In genomic region chr9:129939426-129939825, GRCh38 we compare ENCODE assay signal across 14 cellular contexts.
A peak's percentile ranks its signal among the peaks of the same experiment; 100 is the strongest.
DNase-seq lines count a peak whose midpoint lies in the region; ATAC-seq and TF ChIP-seq lines count a peak whose summit lies in the region.
"Had no signal": no experiment of that assay in that cellular context is flagged by ENCODE, and none has a peak within 500 bp of the region (broad histone marks: within the 10 kb centered on the region; RNA-seq: fewer than 3 reads in every experiment).

No MANE protein-coding gene starts in this region.

- peaks cover 14% of the 10 kb centered on the region for H3K9me3 Mint-ChIP-seq in activated naive CD4-positive, alpha-beta T cell treated with anti-CD3 and anti-CD28 coated beads for 36 hours
- peaks cover 11 to 12% of the 10 kb centered on the region in 2 donors for H3K9me3 Mint-ChIP-seq in activated naive CD4-positive, alpha-beta T cell treated with anti-CD3 and anti-CD28 coated beads, Interleukin-2, amount 50 U/mL, for 72 hours
- peaks cover 0 to 4% (median 0%) of the 10 kb centered on the region in 6 donors for H3K9me3 Mint-ChIP-seq in immature natural killer cell

- H3K36me3 Mint-ChIP-seq in activated naive CD4-positive, alpha-beta T cell treated with anti-CD3 and anti-CD28 coated beads for 36 hours (ENCODE audit: low read depth), result peaks cover 32% of the 10 kb centered on the region
- H3K36me3 Mint-ChIP-seq in activated naive CD4-positive, alpha-beta T cell treated with anti-CD3 and anti-CD28 coated beads, Interleukin-2, amount 50 U/mL, for 72 hours, result peaks cover 28 to 58% of the 10 kb centered on the region in 2 donors
- peaks cover 20 to 25% (median 21%) of the 10 kb centered on the region in 3 donors for H3K36me3 Mint-ChIP-seq in immature natural killer cell

- no peak overlapping the region for H3K4me3 Mint-ChIP-seq in activated naive CD4-positive, alpha-beta T cell treated with anti-CD3 and anti-CD28 coated beads for 36 hours
- peak overlapping the region in 4 of 5 donors; percentile 29 to 76 (median 60) for H3K4me3 Mint-ChIP-seq in immature natural killer cell

- intact Hi-C loops in activated naive CD4-positive, alpha-beta T cell treated with anti-CD3 and anti-CD28 coated beads for 36 hours (cut with micrococcal nuclease), result no loop called here
- intact Hi-C loops in uterus (cut with DNase I; ENCODE audit: low total_unique reads), result no loop called here

- no peaks in the 10 kb centered on the region for H3K27me3 ChIP-seq in uterus
- H3K27me3 ChIP-seq: heart right ventricle, pancreas had no signal

- peaks cover 5 to 9% of the 10 kb centered on the region in 2 donors for H3K4me1 ChIP-seq in uterus
- H3K4me1 ChIP-seq: pancreas had no signal

- peak overlapping the region; percentile 74 for H3K27ac Mint-ChIP-seq in activated naive CD4-positive, alpha-beta T cell treated with anti-CD3 and anti-CD28 coated beads for 36 hours
- peak overlapping the region; percentile 74 to 93 for H3K27ac Mint-ChIP-seq in activated naive CD4-positive, alpha-beta T cell treated with anti-CD3 and anti-CD28 coated beads, Interleukin-2, amount 50 U/mL, for 72 hours
- H3K27ac Mint-ChIP-seq in immature natural killer cell, result peak overlapping the region; percentile 78 to 91 (median 86)

- no peaks in the 10 kb centered on the region for H3K36me3 ChIP-seq in uterus
- H3K36me3 ChIP-seq: pancreas had no signal

- peak overlapping the region; percentile 70 to 90 for H3K27ac ChIP-seq in uterus
- H3K27ac ChIP-seq: pancreas had no signal

- H3K27me3 Mint-ChIP-seq in activated naive CD4-positive, alpha-beta T cell treated with anti-CD3 and anti-CD28 coated beads for 36 hours (ENCODE audit: low read depth), result no peaks in the 10 kb centered on the region
- H3K27me3 Mint-ChIP-seq in immature natural killer cell (ENCODE audit: low read depth in 3 of 3), result peaks cover 0 to 5% (median 2%) of the 10 kb centered on the region in 3 donors

- ATAC-seq in activated naive CD4-positive, alpha-beta T cell treated with anti-CD3 and anti-CD28 coated beads, Interleukin-2, amount 50 U/mL, for 72 hours, result no peak
- ATAC-seq in GM18909 (IDR thresholded peaks at IDR 0.05; ENCODE audit: poor library complexity, unreplicated experiment), result no peak
- ATAC-seq: heart right ventricle, pancreas had no signal

- CTCF ChIA-PET in activated naive CD4-positive, alpha-beta T cell treated with anti-CD3 and anti-CD28 coated beads for 36 hours (lab: Charles Lee), result interaction anchor here (0.5 to 0.7 kb wide), 2 partner anchors 17 to 130 kb away, joined by 3 to 4 read pairs; no protein-coding TSS in a partner anchor

- H3K9me3 ChIP-seq in uterus, result no peaks in the 10 kb centered on the region
- H3K9me3 ChIP-seq: pancreas had no signal

- TF ChIP-seq CTCF in uterus (IDR thresholded peaks at IDR 0.05), result no peak

- no peak for DNase-seq in activated naive CD4-positive, alpha-beta T cell treated with anti-CD3 and anti-CD28 coated beads for 36 hours
- DNase-seq in activated naive CD4-positive, alpha-beta T cell treated with anti-CD3 and anti-CD28 coated beads, Interleukin-2, amount 50 U/mL, for 16 hours, result no peak
- no peak for DNase-seq in activated naive CD4-positive, alpha-beta T cell treated with anti-CD3 and anti-CD28 coated beads, Interleukin-2, amount 50 U/mL, for 72 hours (ENCODE audit: low spot score in 2 of 2)
- DNase-seq in immature natural killer cell (no peak), uterus (no peak), NCI-H128 (lab: John Stamatoyannopoulos, UW; ENCODE audit: unreplicated experiment) (no peak), SKM-1 treated with dmso at 0.1 percent for 144 hours (lab: John Stamatoyannopoulos, UW; ENCODE audit: unreplicated experiment) (no peak)
- DNase-seq: AML-193, heart right ventricle, left ventricle myocardium inferior, NCI-H1694 treated with DMSO at 0.1 percent for 48 hours, pancreas, T1000 had no signal

- no peak overlapping the region for H3K4me3 ChIP-seq in uterus
- H3K4me3 ChIP-seq: heart right ventricle, left ventricle myocardium inferior, pancreas had no signal

- no peak for TF ChIP-seq POLR2A in uterus (IDR thresholded peaks at IDR 0.05)

- peaks cover 58% of the 10 kb centered on the region for H3K4me1 Mint-ChIP-seq in activated naive CD4-positive, alpha-beta T cell treated with anti-CD3 and anti-CD28 coated beads for 36 hours (ENCODE audit: low read depth)
- H3K4me1 Mint-ChIP-seq in immature natural killer cell, result peaks cover 52 to 69% of the 10 kb centered on the region in 2 donors
